Comparison of ENCODE assay signal across 9 cellular contexts in genomic region chr3:192727032-192727847, GRCh38. TPM values are rescaled to one million over a fixed set of nuclear protein-coding genes. Genes with fewer than 3 reads are reported as not detected.
DNase-seq lines count a peak whose midpoint lies in the region; ATAC-seq lines count a peak whose summit lies in the region.
"Had no signal": no experiment of that assay in that cellular context is flagged by ENCODE, and none has a peak within 500 bp of the region (broad histone marks: within the 10 kb centered on the region; RNA-seq: fewer than 3 reads in every experiment).

Gene FGF12, minus strand, starts transcription at chr3:192727541.

- H3K27me3 Mint-ChIP-seq in activated naive CD4-positive, alpha-beta T cell treated with anti-CD3 and anti-CD28 coated beads for 36 hours (ENCODE audit: low read depth): peaks cover 29% of the 10 kb centered on the region
- H3K27me3 Mint-ChIP-seq: central memory CD8-positive, alpha-beta T cell had no signal

- no peaks in the 10 kb centered on the region for H3K9me3 Mint-ChIP-seq in activated naive CD4-positive, alpha-beta T cell treated with anti-CD3 and anti-CD28 coated beads for 36 hours

- no peaks in the 10 kb centered on the region for H3K36me3 Mint-ChIP-seq in activated naive CD4-positive, alpha-beta T cell treated with anti-CD3 and anti-CD28 coated beads for 36 hours (ENCODE audit: low read depth)

- no peak within 1 kb of the TSS for H3K27ac Mint-ChIP-seq in activated naive CD4-positive, alpha-beta T cell treated with anti-CD3 and anti-CD28 coated beads for 36 hours

- intact Hi-C loops in activated naive CD4-positive, alpha-beta T cell treated with anti-CD3 and anti-CD28 coated beads for 36 hours (cut with micrococcal nuclease): no loop called here
- intact Hi-C loops in left cardiac atrium (cut with DNase I): loop anchor here in 1 of 2 donors (2.0 to 10.0 kb wide), 2 partner anchors 72 to 156 kb away; no protein-coding TSS in a partner anchor

- CTCF ChIA-PET in activated naive CD4-positive, alpha-beta T cell treated with anti-CD3 and anti-CD28 coated beads for 36 hours (lab: Charles Lee): interaction anchor here (0.6 kb wide), 1 partner anchor 64 kb away, joined by 3 read pairs; no protein-coding TSS in a partner anchor

- peak; percentile 95 to 96 for ATAC-seq in left cardiac atrium
- no peak for ATAC-seq in HG03045 (IDR thresholded peaks at IDR 0.05; ENCODE audit: unreplicated experiment)
- no peak for ATAC-seq in GM21786 (IDR thresholded peaks at IDR 0.05; ENCODE audit: unreplicated experiment)

- peaks cover 8% of the 10 kb centered on the region for H3K4me1 Mint-ChIP-seq in activated naive CD4-positive, alpha-beta T cell treated with anti-CD3 and anti-CD28 coated beads for 36 hours (ENCODE audit: low read depth)
- H3K4me1 Mint-ChIP-seq: central memory CD8-positive, alpha-beta T cell had no signal

- H3K4me3 Mint-ChIP-seq in activated naive CD4-positive, alpha-beta T cell treated with anti-CD3 and anti-CD28 coated beads for 36 hours: no peak within 1 kb of the TSS
- H3K4me3 Mint-ChIP-seq: central memory CD8-positive, alpha-beta T cell had no signal

- DNase-seq in Daoy (ENCODE audit: low read depth) (peak; percentile 60), NCI-H1694 (lab: John Stamatoyannopoulos, UW) (peak; percentile 70), left cardiac atrium (peak; percentile 82), pons (ENCODE audit: low spot score) (peak; percentile 72)
- peak; percentile 36 for DNase-seq in activated naive CD4-positive, alpha-beta T cell treated with anti-CD3 and anti-CD28 coated beads for 36 hours
- no peak for DNase-seq in activated CD8-positive, alpha-beta memory T cell treated with anti-CD3 and anti-CD28 coated beads for 24 hours

RNA-seq across cellular contexts. Expression of gene FGF12, which starts in this region (rescaled TPM):
- 0.69 and 2.0 TPM in 2 replicates for total RNA-seq in Daoy (2014; rRNA removed; shearing (Covaris generic))
- not detected for total RNA-seq in activated naive CD4-positive, alpha-beta T cell treated with anti-CD3 and anti-CD28 coated beads for 36 hours
- total RNA-seq in left cardiac atrium: 100 to 1,000 TPM; 245 to 291 TPM

Comparison
In these comparisons a context has a peak if more than half of its experiments do, and no peak if none do; other contexts are left out.
1. RNA of gene FGF12 (total RNA-seq): 245 to 291 TPM in left cardiac atrium; 0.69 to 2.0 TPM in Daoy and not detected in activated naive CD4-positive, alpha-beta T cell treated with anti-CD3 and anti-CD28 coated beads for 36 hours; every median in the first group is over 10 times any median in the second.
2. Peak in DNase-seq in activated naive CD4-positive, alpha-beta T cell treated with anti-CD3 and anti-CD28 coated beads for 36 hours; RNA of the gene not detected or under 1 TPM.
3. ATAC-seq: peak in left cardiac atrium (2 of 2); none in HG03045 (single experiment) and GM21786 (single experiment).